In genomic region chr11:74024630-74025029, GRCh38 we compare ENCODE assay signal across 10 cellular contexts. TPM values are rescaled to one million over a fixed set of nuclear protein-coding genes. Genes with fewer than 3 reads are reported as not detected.
A peak's percentile ranks its signal among the peaks of the same experiment; 100 is the strongest.
DNase-seq lines count a peak whose midpoint lies in the region; ATAC-seq and TF ChIP-seq lines count a peak whose summit lies in the region.
"Had no signal": no experiment of that assay in that cellular context is flagged by ENCODE, and none has a peak within 500 bp of the region (broad histone marks: within the 10 kb centered on the region; RNA-seq: fewer than 3 reads in every experiment).

No MANE protein-coding gene starts in this region.

- peak overlapping the region; percentile 91 for H3K27ac Mint-ChIP-seq in T-helper 17 cell

- no peaks in the 10 kb centered on the region for H3K9me3 ChIP-seq in T-helper 17 cell (ENCODE audit: control insufficient read depth, low read length, poor library complexity, severe bottlenecking)

- peaks cover 5% of the 10 kb centered on the region for H3K36me3 Mint-ChIP-seq in T-helper 17 cell (ENCODE audit: low read depth)

- no peak overlapping the region for H3K4me3 ChIP-seq in fibroblast of the aortic adventitia (ENCODE audit: low read depth, low read length)

- DNase-seq in activated CD4-positive, alpha-beta T cell treated with anti-CD3 and anti-CD28 coated beads, Interleukin-2, amount 50 U/mL, for 48 hours = peak; percentile 67 to 80
- no peak for DNase-seq in activated CD4-positive, alpha-beta T cell treated with anti-CD3 and anti-CD28 coated beads, Interleukin-2, amount 50 U/mL, for 4 hours
- no peak for DNase-seq in T-helper 17 cell
- peak; percentile 88 for DNase-seq in fibroblast of the aortic adventitia (ENCODE audit: low read depth)
- DNase-seq in stimulated activated CD8-positive, alpha-beta memory T cell treated with anti-CD3 and anti-CD28 coated beads, Interleukin-7, amount 100 ng/mL, for 48 hours (ENCODE audit: extremely low read depth in 1 of 2, low read depth in 1 of 2) = peak; percentile 55 to 56
- no peak for DNase-seq in NCI-H510A (lab: John Stamatoyannopoulos, UW)
- no peak for DNase-seq in NCI-H1048 (lab: John Stamatoyannopoulos, UW)
- no peak for DNase-seq in islet precursor cell
- DNase-seq: activated gamma-delta T cell had no signal

- no peak overlapping the region for H3K4me3 Mint-ChIP-seq in T-helper 17 cell

- ATAC-seq in T-helper 17 cell = no peak
- ATAC-seq: Panc1 had no signal

- no peak for TF ChIP-seq CTCF in fibroblast of the aortic adventitia (IDR thresholded peaks at IDR 0.05; ENCODE audit: insufficient read depth, low read length)

- H3K27me3 Mint-ChIP-seq in T-helper 17 cell = no peaks in the 10 kb centered on the region

- H3K4me1 Mint-ChIP-seq in T-helper 17 cell = peaks cover 30% of the 10 kb centered on the region

RNA-seq across cellular contexts. Expression of gene UCP3, which starts 15.7 kb away (rescaled TPM):
- 1 to 10 TPM; 5.5 to 6.0 TPM for total RNA-seq in T-helper 17 cell
- 0.54 TPM in 1 of 2 replicates, not detected in the other for total RNA-seq in fibroblast of the aortic adventitia (ENCODE audit: low replicate concordance)

RNA-seq across cellular contexts. Expression of gene UCP2, which starts 42.0 kb away (rescaled TPM):
- total RNA-seq in T-helper 17 cell = 100 to 1,000 TPM; 701 to 919 TPM
- 1.5 TPM in 1 of 2 replicates, not detected in the other for total RNA-seq in fibroblast of the aortic adventitia (ENCODE audit: low replicate concordance)

Comparison
In these comparisons a context has a peak if more than half of its experiments do, and no peak if none do; other contexts are left out.
1. DNase-seq: peak in activated CD4-positive, alpha-beta T cell treated with anti-CD3 and anti-CD28 coated beads, Interleukin-2, amount 50 U/mL, for 48 hours (2 of 2), fibroblast of the aortic adventitia (single experiment) and stimulated activated CD8-positive, alpha-beta memory T cell treated with anti-CD3 and anti-CD28 coated beads, Interleukin-7, amount 100 ng/mL, for 48 hours (2 of 2); none in activated CD4-positive, alpha-beta T cell treated with anti-CD3 and anti-CD28 coated beads, Interleukin-2, amount 50 U/mL, for 4 hours (0 of 2), T-helper 17 cell (0 of 3), NCI-H510A (single experiment), NCI-H1048 (single experiment) and islet precursor cell (single experiment).
2. RNA of gene UCP2, which starts 42.0 kb away (total RNA-seq): 701 to 919 TPM in T-helper 17 cell; 1.5 TPM in fibroblast of the aortic adventitia; every median in the first group is over 100 times any median in the second.